Comparison of ENCODE assay signal across 10 cellular contexts in genomic region chr9:131432597-131433301, GRCh38. TPM values are rescaled to one million over a fixed set of nuclear protein-coding genes. Genes with fewer than 3 reads are reported as not detected.
DNase-seq lines count a peak whose midpoint lies in the region; ATAC-seq and TF ChIP-seq lines count a peak whose summit lies in the region.
"Had no signal": no experiment of that assay in that cellular context is flagged by ENCODE, and none has a peak within 500 bp of the region (broad histone marks: within the 10 kb centered on the region; RNA-seq: fewer than 3 reads in every experiment).

No MANE protein-coding gene starts in this region.

- CTCF ChIA-PET in SK-N-SH (lab: Yijun Ruan, JAX): interaction anchor here (0.8 to 1.4 kb wide), 3 partner anchors 44 to 83 kb away, joined by 3 to 5 read pairs (median 4); no protein-coding TSS in a partner anchor

- TF ChIP-seq EP300 in SK-N-SH (IDR thresholded peaks at IDR 0.05; ENCODE audit: borderline replicate concordance in 1 of 2, low read depth in 1 of 2, low read length in 1 of 2): no peak

- H3K9me3 ChIP-seq in SK-N-SH: no peaks in the 10 kb centered on the region
- H3K9me3 ChIP-seq in osteoblast (ENCODE audit: low read depth, low read length): no peaks in the 10 kb centered on the region
- no peaks in the 10 kb centered on the region for H3K9me3 ChIP-seq in WERI-Rb-1 (ENCODE audit: severe bottlenecking)

- H3K27ac ChIP-seq in SK-N-SH (ENCODE audit: low read depth in 2 of 2, low read length in 1 of 2): peak overlapping the region; percentile 35 to 56; a peak in 3 of 4 replicates
- H3K27ac ChIP-seq in osteoblast (ENCODE audit: low read depth, low read length): peak overlapping the region; percentile 59
- no peak overlapping the region for H3K27ac ChIP-seq in WERI-Rb-1

- no peaks in the 10 kb centered on the region for H3K9me2 ChIP-seq in SK-N-SH

- H3K27me3 ChIP-seq in SK-N-SH (ENCODE audit: insufficient read depth) (no peaks in the 10 kb centered on the region), osteoblast (ENCODE audit: insufficient read depth, low read length) (no peaks in the 10 kb centered on the region), WERI-Rb-1 (ENCODE audit: insufficient read depth, low read depth, severe bottlenecking) (no peaks in the 10 kb centered on the region)

- H3K79me2 ChIP-seq in SK-N-SH (ENCODE audit: insufficient read depth) (peaks cover 97% of the 10 kb centered on the region), osteoblast (ENCODE audit: insufficient read depth, low read length) (peaks cover 91% of the 10 kb centered on the region)

- H3K4me3 ChIP-seq in SK-N-SH (ENCODE audit: low read depth in 2 of 2, low read length in 1 of 2) (no peak overlapping the region), osteoblast (ENCODE audit: insufficient read depth, low read length) (no peak overlapping the region), WERI-Rb-1 (ENCODE audit: low read depth, low read length) (no peak overlapping the region)

- no peak for TF ChIP-seq CTCF in SK-N-SH (IDR thresholded peaks at IDR 0.05)
- TF ChIP-seq CTCF in osteoblast (IDR thresholded peaks at IDR 0.05; ENCODE audit: extremely low read depth, low read depth, low read length): no peak
- no peak for TF ChIP-seq CTCF in WERI-Rb-1 (IDR thresholded peaks at IDR 0.05; ENCODE audit: low read depth, low read length)

- 83% methylated on average over 14 of the region's 15 CpGs for WGBS in SK-N-SH (ENCODE audit: low lambda C conversion rate)

- H3K4me2 ChIP-seq in SK-N-SH (peak overlapping the region; percentile 57), osteoblast (ENCODE audit: insufficient read depth, low read length) (peak overlapping the region; percentile 34)

- DNase-seq in EL (peak; percentile 96), SK-N-SH (no peak), fibroblast of gingiva (ENCODE audit: low read depth) (peak; percentile 79), osteoblast (ENCODE audit: insufficient read length, low spot score, missing footprints) (peak; percentile 93), WERI-Rb-1 (no peak)
- DNase-seq in stimulated activated CD4-positive, alpha-beta T cell treated with anti-CD3 and anti-CD28 coated beads, Interleukin-12 subunit alpha, Interleukin-12 subunit beta, amount 100 ng/mL, for 4 hours: no peak
- DNase-seq in stimulated activated CD4-positive, alpha-beta T cell treated with anti-CD3 and anti-CD28 coated beads, Interleukin-2, amount 100 ng/mL, for 24 hours: no peak
- DNase-seq: kidney, NCI-H69 had no signal

- POLR2A ChIA-PET in SK-N-SH (lab: Yijun Ruan, JAX): interaction anchor here (1.4 kb wide), 1 partner anchor 9 kb away, joined by 4 read pairs; no protein-coding TSS in a partner anchor

- H4K20me1 ChIP-seq in SK-N-SH (ENCODE audit: insufficient read depth) (peaks cover 86% of the 10 kb centered on the region), osteoblast (ENCODE audit: insufficient read depth, low read length) (peaks cover 62% of the 10 kb centered on the region)

- H3K36me3 ChIP-seq in SK-N-SH (replicated peaks in 1 of 2; ENCODE audit: control insufficient read depth in 1 of 2, insufficient read depth in 2 of 2, low read length in 1 of 2) (peaks cover 38 to 53% of the 10 kb centered on the region in 2 experiments), osteoblast (ENCODE audit: insufficient read depth, low read length) (peaks cover 55% of the 10 kb centered on the region), WERI-Rb-1 (peaks cover 91% of the 10 kb centered on the region)

- H3K4me1 ChIP-seq in SK-N-SH (ENCODE audit: control insufficient read depth in 1 of 2, insufficient read depth in 2 of 2, low read depth in 1 of 2, low read length in 1 of 2): peaks cover 11 to 17% of the 10 kb centered on the region in 2 experiments; a peak in 2 of 4 replicates
- peaks cover 30% of the 10 kb centered on the region for H3K4me1 ChIP-seq in osteoblast (ENCODE audit: insufficient read depth, low read length)

- H3F3A ChIP-seq in SK-N-SH (replicated peaks; ENCODE audit: insufficient read depth): peaks cover 28% of the 10 kb centered on the region

- H3K9ac ChIP-seq in SK-N-SH: peak overlapping the region; percentile 23; the same call in 1 of the 2 replicates

- H2AFZ ChIP-seq in SK-N-SH (ENCODE audit: low read depth): no peak overlapping the region
- no peak overlapping the region for H2AFZ ChIP-seq in osteoblast (ENCODE audit: low read length)

- TF ChIP-seq RAD21 in SK-N-SH (IDR thresholded peaks at IDR 0.05; ENCODE audit: low read length): no peak

- ATAC-seq in HG02798 (IDR thresholded peaks at IDR 0.05; ENCODE audit: poor library complexity, unreplicated experiment): no peak

TF ChIP-seq in SK-N-SH, 30 proteins besides CTCF, POLR2A, EP300 and RAD21:
- no peak for TF ChIP-seq NFIC (IDR thresholded peaks at IDR 0.05; ENCODE audit: borderline replicate concordance)
- no peak for TF ChIP-seq TCF12 (IDR thresholded peaks at IDR 0.05)
- TF ChIP-seq SIN3A (IDR thresholded peaks at IDR 0.05; ENCODE audit: borderline replicate concordance, low read depth, low read length): 0 out of 2 replicates have a peak, but pooled peaks have one; percentile 13
- peak; percentile 57; the same call in 1 of the 2 replicates for TF ChIP-seq FOSL2 (IDR thresholded peaks at IDR 0.05; ENCODE audit: borderline replicate concordance, low read depth)
- TF ChIP-seq REST (IDR thresholded peaks at IDR 0.05; ENCODE audit: low read depth, low read length): no peak
- TF ChIP-seq JUND (IDR thresholded peaks at IDR 0.05): no peak; the same call in 1 of the 2 replicates
- TF ChIP-seq MXI1 (IDR thresholded peaks at IDR 0.05; ENCODE audit: low read depth, low read length): no peak
- no peak for TF ChIP-seq FOXM1 (IDR thresholded peaks at IDR 0.05; ENCODE audit: low read depth)
- TF ChIP-seq, protein P1, sequence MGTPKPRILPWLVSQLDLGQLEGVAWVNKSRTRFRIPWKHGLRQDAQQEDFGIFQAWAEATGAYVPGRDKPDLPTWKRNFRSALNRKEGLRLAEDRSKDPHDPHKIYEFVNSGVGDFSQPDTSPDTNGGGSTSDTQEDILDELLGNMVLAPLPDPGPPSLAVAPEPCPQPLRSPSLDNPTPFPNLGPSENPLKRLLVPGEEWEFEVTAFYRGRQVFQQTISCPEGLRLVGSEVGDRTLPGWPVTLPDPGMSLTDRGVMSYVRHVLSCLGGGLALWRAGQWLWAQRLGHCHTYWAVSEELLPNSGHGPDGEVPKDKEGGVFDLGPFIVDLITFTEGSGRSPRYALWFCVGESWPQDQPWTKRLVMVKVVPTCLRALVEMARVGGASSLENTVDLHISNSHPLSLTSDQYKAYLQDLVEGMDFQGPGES (IDR thresholded peaks at IDR 0.05; ENCODE audit: low read depth, low read length): no peak
- no peak for TF ChIP-seq PBX3 (IDR thresholded peaks at IDR 0.05)
TF ChIP-seq in SK-N-SH: peak in this region for 2.

RNA-seq across cellular contexts. Expression of gene PRRC2B, which starts 38.9 kb away (rescaled TPM):
- polyA plus RNA-seq in SK-N-SH (2012; rRNA removed): 18.5 and 26.3 TPM in 2 replicates
- 17.5 and 22.0 TPM in 2 replicates for polyA plus RNA-seq in SK-N-SH (2012; cell fraction: cytosol; rRNA removed)
- polyA plus RNA-seq in SK-N-SH (2012; cell fraction: nucleus; rRNA removed): 84.2 and 122 TPM in 2 replicates
- 61.6 and 70.9 TPM in 2 replicates for total RNA-seq in osteoblast

Comparison
In these comparisons a context has a peak if more than half of its experiments do, and no peak if none do; other contexts are left out.
1. DNase-seq: peak in EL (single experiment), fibroblast of gingiva (single experiment) and osteoblast (single experiment); none in SK-N-SH (single experiment), WERI-Rb-1 (single experiment), stimulated activated CD4-positive, alpha-beta T cell treated with anti-CD3 and anti-CD28 coated beads, Interleukin-12 subunit alpha, Interleukin-12 subunit beta, amount 100 ng/mL, for 4 hours (single experiment) and stimulated activated CD4-positive, alpha-beta T cell treated with anti-CD3 and anti-CD28 coated beads, Interleukin-2, amount 100 ng/mL, for 24 hours (0 of 2).